10 cellular contexts compared by ENCODE assay signal in the genomic region with DNA sequence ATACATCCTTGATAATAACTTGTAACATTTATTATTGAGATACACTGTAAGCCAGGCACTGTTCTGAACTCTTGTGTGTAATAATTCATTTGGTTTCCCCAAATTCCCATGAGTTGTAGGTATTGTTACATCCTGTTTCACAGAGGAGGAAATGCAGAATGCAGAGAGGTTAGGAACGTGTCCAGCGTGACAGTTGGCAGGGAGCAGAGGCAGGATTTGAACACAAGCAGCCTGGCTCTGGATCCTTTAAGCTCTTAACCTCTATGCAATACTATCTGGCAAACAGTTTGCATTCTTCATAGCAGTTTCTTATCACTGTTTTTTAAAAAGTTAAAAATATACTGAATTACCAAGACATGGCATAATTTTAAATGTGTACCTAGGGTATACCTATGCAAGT. TPM values are rescaled to one million over a fixed set of nuclear protein-coding genes. Genes with fewer than 3 reads are reported as not detected.
DNase-seq lines count a peak whose midpoint lies in the region; ATAC-seq, FAIRE-seq and TF ChIP-seq lines count a peak whose summit lies in the region.
"Had no signal": no experiment of that assay in that cellular context is flagged by ENCODE, and none has a peak within 500 bp of the region (broad histone marks: within the 10 kb centered on the region; RNA-seq: fewer than 3 reads in every experiment).

No MANE protein-coding gene starts in this region.

- H3K36me3 Mint-ChIP-seq in activated CD4-positive, alpha-beta memory T cell treated with anti-CD3 and anti-CD28 coated beads, Interleukin-2, amount 10 ng/mL, durations not matched to agents 7 days and 5 days (ENCODE audit: low read depth): peaks cover 6% of the 10 kb centered on the region

- 5 to 14% (median 14%) methylated on average over 2 of the region's 2 CpGs for WGBS in ovary, 3 donors

- ATAC-seq in gastrocnemius medialis: no peak
- no peak for ATAC-seq in GM21825 (IDR thresholded peaks at IDR 0.05; ENCODE audit: unreplicated experiment)
- ATAC-seq: GM23338 had no signal

- TF ChIP-seq EP300 in ovary (IDR thresholded peaks at IDR 0.05): no peak

- intact Hi-C loops in gastrocnemius medialis (cut with DNase I; ENCODE audit: low total_unique reads) (no loop called here), ovary (cut with DNase I) (no loop called here)

- peak overlapping the region; percentile 64 for H3K27ac Mint-ChIP-seq in activated CD4-positive, alpha-beta memory T cell treated with anti-CD3 and anti-CD28 coated beads, Interleukin-2, amount 10 ng/mL, durations not matched to agents 7 days and 5 days
- H3K27ac Mint-ChIP-seq: GM23338 had no signal

- POLR2A ChIA-PET in activated CD4-positive, alpha-beta memory T cell treated with anti-CD3 and anti-CD28 coated beads, Interleukin-2, amount 10 ng/mL, durations not matched to agents 7 days and 5 days (lab: Charles Lee): interaction anchor here (1.0 to 3.3 kb wide), 6 partner anchors 30 to 390 kb away, joined by 3 to 13 read pairs (median 6); partner anchors contain the start of genes EEIG2, HENMT1, PRPF38B and SLC25A24

- no peak for TF ChIP-seq CTCF in gastrocnemius medialis (IDR thresholded peaks at IDR 0.05 in 4 of 5, conservative IDR thresholded peaks at IDR 0.05 in 1 of 5)
- TF ChIP-seq CTCF in ovary (IDR thresholded peaks at IDR 0.05): no peak

- no peak for FAIRE-seq in frontal cortex (lab: Jason Lieb, UNC)

- H3K4me1 ChIP-seq in gastrocnemius medialis (peaks cover 0 to 4% of the 10 kb centered on the region in 2 donors), ovary (ENCODE audit: insufficient read depth) (peaks cover 5% of the 10 kb centered on the region)
- H3K4me1 ChIP-seq: SJCRH30 had no signal

- DNase-seq in EH (ENCODE audit: low read depth) (peak; percentile 13), fibroblast of the conjunctiva (ENCODE audit: low read depth) (peak; percentile 32), gastrocnemius medialis (no peak), ovary (no peak), frontal cortex (ENCODE audit: low spot score in 2 of 2) (no peak)
- DNase-seq in activated CD4-positive, alpha-beta memory T cell treated with anti-CD3 and anti-CD28 coated beads, Interleukin-2, amount 10 ng/mL, durations not matched to agents 7 days and 5 days: no peak
- DNase-seq in stimulated activated CD4-positive, alpha-beta T cell treated with anti-CD3 and anti-CD28 coated beads, Interleukin-15, amount 100 ng/mL, for 24 hours: no peak
- DNase-seq: SJCRH30 had no signal

- in situ Hi-C loops in gastrocnemius medialis (cut with MboI; ENCODE audit: low sequenced_read_pairs in 4 of 4): no loop called here

- H3K9me3 ChIP-seq in gastrocnemius medialis (no peaks in the 10 kb centered on the region), ovary (no peaks in the 10 kb centered on the region)
- H3K9me3 ChIP-seq: SJCRH30 had no signal

- H3K27ac ChIP-seq in gastrocnemius medialis (peak overlapping the region in 3 of 4 donors; percentile 28 to 53 (median 29)), ovary (no peak overlapping the region)
- H3K27ac ChIP-seq: SJCRH30 had no signal

- H3K27me3 ChIP-seq in gastrocnemius medialis: no peaks in the 10 kb centered on the region
- H3K27me3 ChIP-seq in ovary: no peaks in the 10 kb centered on the region
- H3K27me3 ChIP-seq: SJCRH30 had no signal

- TF ChIP-seq POLR2A in gastrocnemius medialis (IDR thresholded peaks at IDR 0.05) (no peak), ovary (IDR thresholded peaks at IDR 0.05) (no peak)

- H3K36me3 ChIP-seq in gastrocnemius medialis: no peaks in the 10 kb centered on the region
- H3K36me3 ChIP-seq in ovary: no peaks in the 10 kb centered on the region
- H3K36me3 ChIP-seq: SJCRH30 had no signal

- H3K4me3 ChIP-seq in gastrocnemius medialis (no peak overlapping the region), ovary (no peak overlapping the region)
- H3K4me3 ChIP-seq: GM23338, SJCRH30 had no signal

- CTCF ChIA-PET in activated CD4-positive, alpha-beta memory T cell treated with anti-CD3 and anti-CD28 coated beads, Interleukin-2, amount 10 ng/mL, durations not matched to agents 7 days and 5 days (lab: Charles Lee): interaction anchor here (1.5 kb wide), 1 partner anchor 31 kb away, joined by 4 read pairs; no protein-coding TSS in a partner anchor

- no peaks in the 10 kb centered on the region for H3K9me3 Mint-ChIP-seq in activated CD4-positive, alpha-beta memory T cell treated with anti-CD3 and anti-CD28 coated beads, Interleukin-2, amount 10 ng/mL, durations not matched to agents 7 days and 5 days
- H3K9me3 Mint-ChIP-seq: GM23338 had no signal

- no peak overlapping the region for H3K4me3 Mint-ChIP-seq in activated CD4-positive, alpha-beta memory T cell treated with anti-CD3 and anti-CD28 coated beads, Interleukin-2, amount 10 ng/mL, durations not matched to agents 7 days and 5 days
- H3K4me3 Mint-ChIP-seq: GM23338 had no signal

- H3K4me1 Mint-ChIP-seq in activated CD4-positive, alpha-beta memory T cell treated with anti-CD3 and anti-CD28 coated beads, Interleukin-2, amount 10 ng/mL, durations not matched to agents 7 days and 5 days: peaks cover 39% of the 10 kb centered on the region

- H3K27me3 Mint-ChIP-seq in activated CD4-positive, alpha-beta memory T cell treated with anti-CD3 and anti-CD28 coated beads, Interleukin-2, amount 10 ng/mL, durations not matched to agents 7 days and 5 days: no peaks in the 10 kb centered on the region

RNA-seq across cellular contexts. Expression of gene EEIG2, which starts 30.5 kb away (rescaled TPM):
- total RNA-seq in activated CD4-positive, alpha-beta memory T cell treated with anti-CD3 and anti-CD28 coated beads, Interleukin-2, amount 10 ng/mL, durations not matched to agents 7 days and 5 days: 10 to 100 TPM; 22.6 to 23.6 TPM
- total RNA-seq in gastrocnemius medialis (1 to 10 TPM in 3 of 4 donors, under 1 TPM in 1; 0.41 to 3.6 (median 1.5) TPM), ovary (10 to 100 TPM in 6 of 7 donors, 1 to 10 TPM in 1; 7.7 to 37.8 (median 11.5) TPM), frontal cortex (56.7 TPM)
- polyA plus RNA-seq in ovary: 10 to 100 TPM in 1 of 2 donors, 1 to 10 TPM in 1; 5.3 to 11.3 TPM

Comparison
In these comparisons a context has a peak if more than half of its experiments do, and no peak if none do; other contexts are left out.
1. DNase-seq: peak in EH (single experiment) and fibroblast of the conjunctiva (single experiment); none in activated CD4-positive, alpha-beta memory T cell treated with anti-CD3 and anti-CD28 coated beads, Interleukin-2, amount 10 ng/mL, durations not matched to agents 7 days and 5 days (single experiment), gastrocnemius medialis (0 of 2), ovary (0 of 5), stimulated activated CD4-positive, alpha-beta T cell treated with anti-CD3 and anti-CD28 coated beads, Interleukin-15, amount 100 ng/mL, for 24 hours (single experiment) and frontal cortex (0 of 2).
2. H3K27ac ChIP-seq: peak in gastrocnemius medialis (3 of 4); none in ovary (0 of 2).